35 cellular contexts compared by ENCODE assay signal in genomic region chr11:17684550-17684949, GRCh38. TPM values are rescaled to one million over a fixed set of nuclear protein-coding genes. Genes with fewer than 3 reads are reported as not detected.
"Had no signal": no experiment of that assay in that cellular context is flagged by ENCODE, and none has a peak within 500 bp of the region (broad histone marks: within the 10 kb centered on the region; RNA-seq: fewer than 3 reads in every experiment).

No MANE protein-coding gene starts in this region.

- H3K27me3 ChIP-seq: right atrium auricular region, right lobe of liver, uterus had no signal

- H3K36me3 Mint-ChIP-seq: immature natural killer cell; mesothelial cell of epicardium; naive B cell; natural killer cell; neural progenitor cell; stimulated activated effector memory CD8-positive, alpha-beta T cell treated with anti-CD3 and anti-CD28 coated beads, Interleukin-12 subunit alpha, Interleukin-12 subunit beta, amount 100 ng/mL, for 72 hours had no signal

- H3K27ac Mint-ChIP-seq: immature natural killer cell; mesothelial cell of epicardium; naive B cell; natural killer cell; nephron progenitor cell; neural progenitor cell; stimulated activated effector memory CD8-positive, alpha-beta T cell treated with anti-CD3 and anti-CD28 coated beads, Interleukin-12 subunit alpha, Interleukin-12 subunit beta, amount 100 ng/mL, for 72 hours; stimulated activated naive CD8-positive, alpha-beta T cell treated with anti-CD3 and anti-CD28 coated beads, Interleukin-15, Interleukin-2, amounts not matched to agents 100 ng/mL and 50 ng/mL, for 24 hours had no signal

- H3K36me3 ChIP-seq: left ventricle myocardium inferior, neural progenitor cell, neutrophil, right atrium auricular region, right lobe of liver, suprapubic skin, thoracic aorta, tibial artery, uterus had no signal

- H3K4me3 Mint-ChIP-seq: immature natural killer cell; mesothelial cell of epicardium; naive B cell; natural killer cell; nephron progenitor cell; neural progenitor cell; stimulated activated effector memory CD8-positive, alpha-beta T cell treated with anti-CD3 and anti-CD28 coated beads, Interleukin-12 subunit alpha, Interleukin-12 subunit beta, amount 100 ng/mL, for 72 hours; stimulated activated naive CD8-positive, alpha-beta T cell treated with anti-CD3 and anti-CD28 coated beads, Interleukin-15, Interleukin-2, amounts not matched to agents 100 ng/mL and 50 ng/mL, for 24 hours had no signal

- DNase-seq: hypothalamus; immature natural killer cell; left ventricle myocardium inferior; mesendoderm; naive B cell; natural killer cell; nephron progenitor cell; occipital lobe; right lobe of liver; stimulated activated CD4-positive, alpha-beta T cell treated with anti-CD3 and anti-CD28 coated beads, Interleukin-12 subunit alpha, Interleukin-12 subunit beta, amount 100 ng/mL, for 4 hours; stimulated activated CD4-positive, alpha-beta T cell treated with anti-CD3 and anti-CD28 coated beads, Interleukin-4, amount 100 ng/mL, for 24 hours; stimulated activated naive CD4-positive, alpha-beta T cell; tibial artery; trophoblast cell; uterus had no signal

- H3K9ac ChIP-seq: neural progenitor cell, parathyroid adenoma had no signal

- H3K4me3 ChIP-seq: left ventricle myocardium inferior, lung, neural progenitor cell, right atrium auricular region, right lobe of liver, skin epidermis, suprapubic skin, thoracic aorta, tibial artery, uterus had no signal

- H3K4me1 Mint-ChIP-seq: immature natural killer cell; mesothelial cell of epicardium; naive B cell; natural killer cell; stimulated activated effector memory CD8-positive, alpha-beta T cell treated with anti-CD3 and anti-CD28 coated beads, Interleukin-12 subunit alpha, Interleukin-12 subunit beta, amount 100 ng/mL, for 72 hours had no signal

- H3K9me3 ChIP-seq: left ventricle myocardium inferior, neutrophil, right atrium auricular region, right lobe of liver, suprapubic skin, thoracic aorta, tibial artery, uterus had no signal

- H3K4me1 ChIP-seq: left ventricle myocardium inferior, parathyroid adenoma, right atrium auricular region, right lobe of liver, suprapubic skin, tibial artery, uterus had no signal

- H3K27ac ChIP-seq: left ventricle myocardium inferior, neural progenitor cell, neutrophil, parathyroid adenoma, right atrium auricular region, right lobe of liver, skin epidermis, suprapubic skin, thoracic aorta, tibial artery, uterus had no signal

- ATAC-seq: natural killer cell; stimulated activated effector memory CD8-positive, alpha-beta T cell treated with anti-CD3 and anti-CD28 coated beads, Interleukin-12 subunit alpha, Interleukin-12 subunit beta, amount 100 ng/mL, for 72 hours had no signal

- H3K9me3 Mint-ChIP-seq: immature natural killer cell; mesothelial cell of epicardium; naive B cell; natural killer cell; neural progenitor cell; stimulated activated effector memory CD8-positive, alpha-beta T cell treated with anti-CD3 and anti-CD28 coated beads, Interleukin-12 subunit alpha, Interleukin-12 subunit beta, amount 100 ng/mL, for 72 hours; stimulated activated naive CD8-positive, alpha-beta T cell treated with anti-CD3 and anti-CD28 coated beads, Interleukin-15, Interleukin-2, amounts not matched to agents 100 ng/mL and 50 ng/mL, for 24 hours had no signal

RNA-seq across cellular contexts. Expression of gene MYOD1, which starts 34.8 kb away (rescaled TPM):
- total RNA-seq: kidney epithelial cell, left ventricle myocardium inferior, lower leg skin, lung, mesothelial cell of epicardium, mononuclear cell, natural killer cell, occipital lobe, osteocyte, posterior vena cava, pulmonary artery endothelial cell, renal cortical epithelial cell, right atrium auricular region, right lobe of liver, subcutaneous adipose tissue, suprapubic skin, thoracic aorta, ureter, uterus had no signal
- polyA plus RNA-seq: immature natural killer cell, lung had no signal

RNA-seq across cellular contexts. Expression of gene KCNC1, which starts 50.0 kb away (rescaled TPM):
- total RNA-seq: kidney epithelial cell, left ventricle myocardium inferior, lung, natural killer cell, osteocyte, posterior vena cava, pulmonary artery endothelial cell, right atrium auricular region, right lobe of liver, subcutaneous adipose tissue, suprapubic skin, thoracic aorta, ureter had no signal
